Comparison of ENCODE assay signal across 21 cellular contexts in genomic region chr10:106500041-106500440, GRCh38.
"Had no signal": no experiment of that assay in that cellular context is flagged by ENCODE, and none has a peak within 500 bp of the region (broad histone marks: within the 10 kb centered on the region; RNA-seq: fewer than 3 reads in every experiment).

No MANE protein-coding gene starts in this region.

- ATAC-seq: left lung; naive thymus-derived CD4-positive, alpha-beta T cell; stimulated activated effector memory CD8-positive, alpha-beta T cell treated with anti-CD3 and anti-CD28 coated beads, Interleukin-12 subunit alpha, Interleukin-12 subunit beta, amount 100 ng/mL, for 72 hours; upper lobe of right lung had no signal

- H3K27ac Mint-ChIP-seq: naive thymus-derived CD4-positive, alpha-beta T cell; nephron; stimulated activated effector memory CD8-positive, alpha-beta T cell treated with anti-CD3 and anti-CD28 coated beads, Interleukin-12 subunit alpha, Interleukin-12 subunit beta, amount 100 ng/mL, for 72 hours had no signal

- H3K4me1 Mint-ChIP-seq: naive thymus-derived CD4-positive, alpha-beta T cell; nephron; stimulated activated effector memory CD8-positive, alpha-beta T cell treated with anti-CD3 and anti-CD28 coated beads, Interleukin-12 subunit alpha, Interleukin-12 subunit beta, amount 100 ng/mL, for 72 hours had no signal

- H3K9me3 Mint-ChIP-seq: nephron had no signal

- H3K4me1 ChIP-seq: esophagus muscularis mucosa, left lung, prostate gland, right atrium auricular region, sigmoid colon, transverse colon, upper lobe of right lung, uterus had no signal

- DNase-seq: dorsolateral prefrontal cortex; effector CD4-positive, alpha-beta T cell; foreskin melanocyte; glutamatergic neuron; kidney; left lung; midbrain; naive thymus-derived CD4-positive, alpha-beta T cell; nucleus accumbens; sigmoid colon; stimulated activated CD4-positive, alpha-beta T cell treated with anti-CD3 and anti-CD28 coated beads, Interleukin-2, amount 100 ng/mL, for 24 hours; stimulated activated CD4-positive, alpha-beta T cell treated with anti-CD3 and anti-CD28 coated beads, Interleukin-4, amount 100 ng/mL, for 24 hours; stimulated activated naive CD4-positive, alpha-beta T cell treated with Interleukin-2 at 50 U/mL for 16 hours; transverse colon; upper lobe of right lung; uterus had no signal

- H3K4me3 ChIP-seq: dorsolateral prefrontal cortex, esophagus muscularis mucosa, left lung, prostate gland, right atrium auricular region, sigmoid colon, transverse colon, upper lobe of right lung, uterus had no signal

- H3K4me3 Mint-ChIP-seq: naive thymus-derived CD4-positive, alpha-beta T cell; nephron; stimulated activated effector memory CD8-positive, alpha-beta T cell treated with anti-CD3 and anti-CD28 coated beads, Interleukin-12 subunit alpha, Interleukin-12 subunit beta, amount 100 ng/mL, for 72 hours had no signal

- H3K27me3 Mint-ChIP-seq: naive thymus-derived CD4-positive, alpha-beta T cell had no signal

- H3K27ac ChIP-seq: dorsolateral prefrontal cortex, esophagus muscularis mucosa, left lung, prostate gland, right atrium auricular region, sigmoid colon, transverse colon, upper lobe of right lung, uterus had no signal

- H3K36me3 ChIP-seq: esophagus muscularis mucosa, left lung, prostate gland, right atrium auricular region, sigmoid colon, transverse colon, upper lobe of right lung, uterus had no signal

- H3K36me3 Mint-ChIP-seq: naive thymus-derived CD4-positive, alpha-beta T cell; stimulated activated effector memory CD8-positive, alpha-beta T cell treated with anti-CD3 and anti-CD28 coated beads, Interleukin-12 subunit alpha, Interleukin-12 subunit beta, amount 100 ng/mL, for 72 hours had no signal

- H3K9me3 ChIP-seq: esophagus muscularis mucosa, prostate gland, right atrium auricular region, sigmoid colon, transverse colon, upper lobe of right lung, uterus had no signal

- H3K27me3 ChIP-seq: esophagus muscularis mucosa, left lung, right atrium auricular region, sigmoid colon, transverse colon, upper lobe of right lung, uterus had no signal
